Comparison of ENCODE assay signal across 8 cellular contexts in genomic region chr5:139649082-139649991, GRCh38. TPM values are rescaled to one million over a fixed set of nuclear protein-coding genes. Genes with fewer than 3 reads are reported as not detected.
A peak's percentile ranks its signal among the peaks of the same experiment; 100 is the strongest.
DNase-seq lines count a peak whose midpoint lies in the region; ATAC-seq and TF ChIP-seq lines count a peak whose summit lies in the region.

No MANE protein-coding gene starts in this region.

- peak overlapping the region; percentile 83 for H3K9ac ChIP-seq in SU-DHL-6 (ENCODE audit: low read length)

- H3K4me2 ChIP-seq in SU-DHL-6 (ENCODE audit: low read depth, low read length, poor library complexity, severe bottlenecking): peak overlapping the region; percentile 88

- ATAC-seq in GM21619 (IDR thresholded peaks at IDR 0.05; ENCODE audit: unreplicated experiment): no peak

- H3K4me3 Mint-ChIP-seq in nephron: peak overlapping the region; percentile 83 to 99 (median 98)

- H3K79me2 ChIP-seq in SU-DHL-6 (ENCODE audit: insufficient read depth, low read length): peaks cover 61% of the 10 kb centered on the region

- H3F3A ChIP-seq in SU-DHL-6 (ENCODE audit: insufficient read depth): peaks cover 23% of the 10 kb centered on the region

- no peak for TF ChIP-seq CTCF in SU-DHL-6 (IDR thresholded peaks at IDR 0.05; ENCODE audit: insufficient read depth, low read length, poor library complexity, severe bottlenecking)
- TF ChIP-seq CTCF in esophagus squamous epithelium (IDR thresholded peaks at IDR 0.05): no peak
- no peak for TF ChIP-seq CTCF in nephron (IDR thresholded peaks at IDR 0.05; ENCODE audit: unreplicated experiment in 3 of 3)

- peaks cover 55% of the 10 kb centered on the region for H3K4me1 Mint-ChIP-seq in nephron

- peak overlapping the region; percentile 95 to 96 (median 95) for H3K27ac Mint-ChIP-seq in nephron

- DNase-seq in activated T-cell treated with anti-CD3 and anti-CD28 coated beads, Interleukin-2, amount 50 U/mL, for 1 hour: peak; percentile 43
- no peak for DNase-seq in activated T-cell treated with anti-CD3 and anti-CD28 coated beads for 4 hours
- no peak for DNase-seq in esophagus squamous epithelium (lab: John Stamatoyannopoulos, UW)
- DNase-seq in NCI-H1048 (lab: John Stamatoyannopoulos, UW): no peak
- DNase-seq in glomerular visceral epithelial cell (ENCODE audit: extremely low spot score): no peak

- H3K36me3 Mint-ChIP-seq in nephron (ENCODE audit: low read depth): peaks cover 4% of the 10 kb centered on the region

- intact Hi-C loops in esophagus squamous epithelium (cut with DNase I): no loop called here

- no peaks in the 10 kb centered on the region for H3K9me2 ChIP-seq in SU-DHL-6 (replicated peaks; ENCODE audit: insufficient read depth, low read length)

- H3K36me3 ChIP-seq in SU-DHL-6 (ENCODE audit: low read length) (no peaks in the 10 kb centered on the region), esophagus squamous epithelium (no peaks in the 10 kb centered on the region)

- H3K27me3 ChIP-seq in SU-DHL-6 (ENCODE audit: low read length): no peaks in the 10 kb centered on the region
- H3K27me3 ChIP-seq in esophagus squamous epithelium: peaks cover 0 to 32% (median 1%) of the 10 kb centered on the region in 4 donors

- H3K27ac ChIP-seq in SU-DHL-6 (ENCODE audit: low read depth, low read length) (peak overlapping the region; percentile 93), esophagus squamous epithelium (peak overlapping the region; percentile 74 to 95 (median 88))

- peaks cover 5% of the 10 kb centered on the region; the same call in 1 of the 2 replicates for H4K20me1 ChIP-seq in SU-DHL-6 (ENCODE audit: low read depth, low read length)

- H3K4me1 ChIP-seq in esophagus squamous epithelium: peaks cover 41 to 89% (median 50%) of the 10 kb centered on the region in 3 donors

- 0 to 2% methylated on average over 5 to 17 of the region's 77 CpGs for WGBS in esophagus squamous epithelium, 2 donors

- no peaks in the 10 kb centered on the region for H3K9me3 Mint-ChIP-seq in nephron

- no peak overlapping the region for H2AFZ ChIP-seq in SU-DHL-6 (ENCODE audit: low read depth, low read length, severe bottlenecking)

- H3K4me3 ChIP-seq in SU-DHL-6 (ENCODE audit: insufficient read depth, low read length, poor library complexity, severe bottlenecking) (peak overlapping the region; percentile 75), esophagus squamous epithelium (peak overlapping the region; percentile 66 to 88 (median 83))

- H3K9me3 ChIP-seq in SU-DHL-6 (ENCODE audit: insufficient read depth, low read length): no peaks in the 10 kb centered on the region
- no peaks in the 10 kb centered on the region for H3K9me3 ChIP-seq in esophagus squamous epithelium

- peaks cover 20% of the 10 kb centered on the region for H3K27me3 Mint-ChIP-seq in nephron (ENCODE audit: low read depth)

- no peak for TF ChIP-seq POLR2A in esophagus squamous epithelium (IDR thresholded peaks at IDR 0.05)

RNA-seq across cellular contexts. Expression of gene CXXC5, which starts 1.2 kb away (rescaled TPM):
- total RNA-seq in esophagus squamous epithelium: 10 to 100 TPM; 13.9 to 40.4 (median 22.9) TPM
